Comparison of ENCODE assay signal across 8 cellular contexts in genomic region chr10:78656815-78657621, GRCh38.
A peak's percentile ranks its signal among the peaks of the same experiment; 100 is the strongest.
DNase-seq lines count a peak whose midpoint lies in the region; ATAC-seq and TF ChIP-seq lines count a peak whose summit lies in the region.

No MANE protein-coding gene starts in this region.

- H3K9me3 Mint-ChIP-seq in natural killer cell: no peaks in the 10 kb centered on the region

- peak; percentile 49 for ATAC-seq in left ventricle myocardium superior
- ATAC-seq in omental fat pad (ENCODE audit: low FRiP score): peak; percentile 44
- ATAC-seq in HG02759 (IDR thresholded peaks at IDR 0.05; ENCODE audit: unreplicated experiment): no peak
- ATAC-seq in HG03521 (IDR thresholded peaks at IDR 0.05; ENCODE audit: unreplicated experiment): no peak
- no peak for ATAC-seq in natural killer cell

- H3K4me3 Mint-ChIP-seq in natural killer cell: no peak overlapping the region

- no peak for TF ChIP-seq CTCF in omental fat pad (IDR thresholded peaks at IDR 0.05)
- TF ChIP-seq CTCF in natural killer cell (IDR thresholded peaks at IDR 0.05): no peak

- peak; percentile 42 for DNase-seq in Caki2 (ENCODE audit: low read depth)
- DNase-seq in OCI-M1 (lab: John Stamatoyannopoulos, UW): peak; percentile 17
- peak; percentile 40 for DNase-seq in left ventricle myocardium superior
- DNase-seq in omental fat pad (ENCODE audit: low spot score): no peak
- no peak for DNase-seq in G401 (ENCODE audit: low spot score)
- DNase-seq in natural killer cell: no peak

- H3K27ac Mint-ChIP-seq in natural killer cell: no peak overlapping the region

- no peaks in the 10 kb centered on the region for H3K36me3 Mint-ChIP-seq in natural killer cell

- H3K4me1 Mint-ChIP-seq in natural killer cell: no peaks in the 10 kb centered on the region

- in situ Hi-C loops in Caki2 (cut with HindIII; ENCODE audit: low pct_unique_long_range_greater_than_20kb, low sequenced_read_pairs) (no loop called here), G401 (cut with HindIII; ENCODE audit: low sequenced_read_pairs) (no loop called here)

- H3K27me3 Mint-ChIP-seq in natural killer cell (ENCODE audit: low read depth in 2 of 2): peaks cover 15 to 29% of the 10 kb centered on the region in 2 donors

- intact Hi-C loops in left ventricle myocardium superior (cut with micrococcal nuclease): no loop called here
- intact Hi-C loops in natural killer cell (cut with micrococcal nuclease): loop anchor here (1.0 to 5.0 kb wide), 2 partner anchors 445 to 610 kb away; no protein-coding TSS in a partner anchor

Comparison
In these comparisons a context has a peak if more than half of its experiments do, and no peak if none do; other contexts are left out.
1. DNase-seq: peak in Caki2 (single experiment), OCI-M1 (single experiment) and left ventricle myocardium superior (single experiment); none in omental fat pad (single experiment), G401 (single experiment) and natural killer cell (single experiment).
2. ATAC-seq: peak in left ventricle myocardium superior (single experiment) and omental fat pad (single experiment); none in HG02759 (single experiment), HG03521 (single experiment) and natural killer cell (0 of 3).